ENCODE assay signal across 1 cellular context in the genomic region with DNA sequence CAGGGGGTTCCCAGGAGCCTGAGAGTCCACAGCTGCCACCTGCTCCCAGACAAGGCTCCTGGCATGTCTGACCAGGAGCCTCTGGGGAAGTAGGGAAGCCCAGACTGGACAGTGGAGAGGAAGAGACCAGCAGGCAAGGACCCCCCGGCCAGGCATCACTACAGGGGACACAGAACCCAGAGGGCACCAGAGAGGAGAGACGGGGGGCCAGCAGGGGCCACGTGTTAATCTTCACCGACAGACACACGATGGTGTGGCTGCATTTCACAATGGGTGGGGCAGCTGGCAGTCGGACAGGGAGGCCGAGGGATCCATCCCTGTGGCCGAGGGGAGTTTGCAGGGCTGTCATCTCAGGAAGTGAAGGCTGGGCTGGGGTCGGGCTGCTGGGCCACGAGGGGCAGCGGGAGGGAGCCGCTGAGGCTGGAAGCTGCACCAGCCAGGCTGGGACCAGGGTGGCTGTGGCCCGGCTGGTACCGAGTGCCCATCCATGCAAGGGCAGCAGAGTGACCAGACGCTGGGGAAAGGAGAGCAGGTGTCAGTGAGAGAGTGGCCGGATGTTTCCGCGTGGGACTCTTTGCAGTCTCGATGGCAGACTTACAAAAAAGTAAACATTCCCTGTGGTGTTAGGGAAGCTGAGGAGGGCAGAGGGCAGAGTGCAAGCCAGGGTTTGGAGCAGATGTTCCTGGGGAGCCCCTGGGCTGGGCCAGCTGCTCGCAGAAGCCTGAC.
TF ChIP-seq lines count a peak whose summit lies in the region.

No MANE protein-coding gene starts in this region.

TF ChIP-seq in WTC11, 78 proteins besides CTCF, POLR2A, EP300 and RAD21 (continued from another document):
- no peak for TF ChIP-seq ZBTB21 (CRISPR knock-in tag; IDR thresholded peaks at IDR 0.05; ENCODE audit: borderline replicate concordance)
- no peak for TF ChIP-seq JUN (CRISPR knock-in tag; IDR thresholded peaks at IDR 0.05)
- no peak for TF ChIP-seq E2F4 (CRISPR knock-in tag; IDR thresholded peaks at IDR 0.05; ENCODE audit: borderline replicate concordance, low read depth)
- no peak for TF ChIP-seq TCF7 (CRISPR knock-in tag; IDR thresholded peaks at IDR 0.05; ENCODE audit: low read depth)
- TF ChIP-seq GRHL2 (CRISPR knock-in tag; IDR thresholded peaks at IDR 0.05; ENCODE audit: insufficient replicate concordance, severe bottlenecking), result no peak
- no peak for TF ChIP-seq TEAD4 (CRISPR knock-in tag; IDR thresholded peaks at IDR 0.05)
- TF ChIP-seq NFATC4 (CRISPR knock-in tag; IDR thresholded peaks at IDR 0.05), result no peak
- no peak for TF ChIP-seq MYBL2 (CRISPR knock-in tag; IDR thresholded peaks at IDR 0.05)
- TF ChIP-seq TEAD1 (CRISPR knock-in tag; IDR thresholded peaks at IDR 0.05), result no peak
- TF ChIP-seq, protein P1, sequence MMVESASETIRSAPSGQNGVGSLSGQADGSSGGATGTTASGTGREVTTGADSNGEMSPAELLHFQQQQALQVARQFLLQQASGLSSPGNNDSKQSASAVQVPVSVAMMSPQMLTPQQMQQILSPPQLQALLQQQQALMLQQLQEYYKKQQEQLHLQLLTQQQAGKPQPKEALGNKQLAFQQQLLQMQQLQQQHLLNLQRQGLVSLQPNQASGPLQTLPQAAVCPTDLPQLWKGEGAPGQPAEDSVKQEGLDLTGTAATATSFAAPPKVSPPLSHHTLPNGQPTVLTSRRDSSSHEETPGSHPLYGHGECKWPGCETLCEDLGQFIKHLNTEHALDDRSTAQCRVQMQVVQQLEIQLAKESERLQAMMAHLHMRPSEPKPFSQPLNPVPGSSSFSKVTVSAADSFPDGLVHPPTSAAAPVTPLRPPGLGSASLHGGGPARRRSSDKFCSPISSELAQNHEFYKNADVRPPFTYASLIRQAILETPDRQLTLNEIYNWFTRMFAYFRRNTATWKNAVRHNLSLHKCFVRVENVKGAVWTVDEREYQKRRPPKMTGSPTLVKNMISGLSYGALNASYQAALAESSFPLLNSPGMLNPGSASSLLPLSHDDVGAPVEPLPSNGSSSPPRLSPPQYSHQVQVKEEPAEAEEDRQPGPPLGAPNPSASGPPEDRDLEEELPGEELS (CRISPR knock-in tag; IDR thresholded peaks at IDR 0.05), result no peak
